28 cellular contexts compared by ENCODE assay signal in the genomic region with DNA sequence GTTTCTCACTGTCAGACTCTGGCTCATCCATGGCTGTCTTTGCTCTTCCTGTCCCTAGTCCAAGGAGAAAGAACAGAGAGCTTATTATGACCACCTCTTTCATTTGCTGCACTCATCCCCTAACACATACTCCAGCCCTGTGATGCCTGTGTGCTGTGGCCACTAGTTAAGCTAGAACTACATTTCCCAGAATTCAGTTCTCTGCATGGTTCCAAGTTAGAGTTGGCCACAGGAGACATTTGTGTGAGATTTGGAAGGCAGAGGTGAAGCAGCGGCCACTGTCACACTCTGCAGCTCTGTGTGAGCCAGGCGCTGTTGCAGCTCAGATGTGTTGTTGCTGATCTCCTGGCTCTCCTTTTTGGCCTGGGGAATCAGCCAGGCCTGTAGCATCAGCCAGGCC.
A peak's percentile ranks its signal among the peaks of the same experiment; 100 is the strongest.
DNase-seq lines count a peak whose midpoint lies in the region; ATAC-seq and TF ChIP-seq lines count a peak whose summit lies in the region.
"Had no signal": no experiment of that assay in that cellular context is flagged by ENCODE, and none has a peak within 500 bp of the region (broad histone marks: within the 10 kb centered on the region; RNA-seq: fewer than 3 reads in every experiment).

No MANE protein-coding gene starts in this region.

- H3F3A ChIP-seq in GM23338 (replicated peaks; ENCODE audit: low read depth) = no peaks in the 10 kb centered on the region

- peaks cover 0 to 11% (median 0%) of the 10 kb centered on the region in 3 donors for H3K9me3 ChIP-seq in tibial artery
- H3K9me3 ChIP-seq: body of pancreas, left lung, pancreas, sigmoid colon had no signal

- no peak for TF ChIP-seq POLR2A in GM18505 (IDR thresholded peaks at IDR 0.05; ENCODE audit: borderline replicate concordance, extremely low read depth, insufficient read depth, insufficient read length)

- H3K4me3 Mint-ChIP-seq in GM23338 = no peak overlapping the region
- no peak overlapping the region for H3K4me3 Mint-ChIP-seq in neural crest cell
- H3K4me3 Mint-ChIP-seq: activated CD4-positive, alpha-beta T cell treated with anti-CD3 and anti-CD28 coated beads for 36 hours; CD4-positive, alpha-beta memory T cell; IgD-negative memory B cell; natural killer cell treated with Interleukin-12 subunit alpha and Interleukin-12 subunit beta and Interleukin-15 and Interleukin-18, amount 100 ng/mL, for 72 hours; stimulated activated naive CD8-positive, alpha-beta T cell treated with anti-CD3 and anti-CD28 coated beads, Interleukin-15, Interleukin-2, amounts not matched to agents 100 ng/mL and 50 ng/mL, for 24 hours had no signal

- intact Hi-C loops in dorsolateral prefrontal cortex (cut with DNase I) = no loop called here
- intact Hi-C loops in tibial artery (cut with DNase I; ENCODE audit: low total_unique reads) = no loop called here

- ATAC-seq in GM23338 (peak; percentile 60), GM18505 (IDR thresholded peaks at IDR 0.05; ENCODE audit: unreplicated experiment) (no peak), GM19463 (IDR thresholded peaks at IDR 0.05; ENCODE audit: unreplicated experiment) (no peak)
- ATAC-seq: activated CD4-positive, alpha-beta T cell treated with anti-CD3 and anti-CD28 coated beads for 36 hours; body of pancreas; left lung; natural killer cell treated with Interleukin-12 subunit alpha and Interleukin-12 subunit beta and Interleukin-15 and Interleukin-18, amount 100 ng/mL, for 72 hours; pancreas had no signal

- no peaks in the 10 kb centered on the region for H3K36me3 ChIP-seq in GM23338 (ENCODE audit: insufficient read depth)
- H3K36me3 ChIP-seq in tibial artery = no peaks in the 10 kb centered on the region
- H3K36me3 ChIP-seq: left lung, pancreas, sigmoid colon had no signal

- peaks cover 3% of the 10 kb centered on the region; the same call in 1 of the 3 replicates for H3K9me3 Mint-ChIP-seq in GM23338
- peaks cover 2% of the 10 kb centered on the region for H3K9me3 Mint-ChIP-seq in neural crest cell
- H3K9me3 Mint-ChIP-seq: natural killer cell treated with Interleukin-12 subunit alpha and Interleukin-12 subunit beta and Interleukin-15 and Interleukin-18, amount 100 ng/mL, for 72 hours; stimulated activated naive CD8-positive, alpha-beta T cell treated with anti-CD3 and anti-CD28 coated beads, Interleukin-15, Interleukin-2, amounts not matched to agents 100 ng/mL and 50 ng/mL, for 24 hours had no signal

- H3K4me1 ChIP-seq in GM23338 (ENCODE audit: insufficient read depth) = no peaks in the 10 kb centered on the region
- H3K4me1 ChIP-seq in tibial artery = no peaks in the 10 kb centered on the region
- H3K4me1 ChIP-seq: body of pancreas, left lung, pancreas, sigmoid colon had no signal

- no peak overlapping the region for H3K27ac ChIP-seq in GM23338 (ENCODE audit: low read depth)
- peak overlapping the region in 35 of 59 donors; percentile 2 to 75 (median 51) for H3K27ac ChIP-seq in dorsolateral prefrontal cortex
- H3K27ac ChIP-seq in tibial artery = no peak overlapping the region
- H3K27ac ChIP-seq: body of pancreas, left lung, pancreas, sigmoid colon had no signal

- H3K36me3 Mint-ChIP-seq in GM23338 (ENCODE audit: low read depth) (no peaks in the 10 kb centered on the region), neural crest cell (ENCODE audit: low read depth) (peaks cover 4% of the 10 kb centered on the region)
- H3K36me3 Mint-ChIP-seq: CD4-positive, alpha-beta memory T cell; IgD-negative memory B cell; natural killer cell treated with Interleukin-12 subunit alpha and Interleukin-12 subunit beta and Interleukin-15 and Interleukin-18, amount 100 ng/mL, for 72 hours had no signal

- H3K27me3 Mint-ChIP-seq in GM23338 (ENCODE audit: insufficient read depth, low read depth, poor library complexity) (no peaks in the 10 kb centered on the region), neural crest cell (ENCODE audit: low read depth) (no peaks in the 10 kb centered on the region)
- H3K27me3 Mint-ChIP-seq: activated CD4-positive, alpha-beta T cell treated with anti-CD3 and anti-CD28 coated beads for 36 hours; IgD-negative memory B cell; natural killer cell treated with Interleukin-12 subunit alpha and Interleukin-12 subunit beta and Interleukin-15 and Interleukin-18, amount 100 ng/mL, for 72 hours; stimulated activated naive CD8-positive, alpha-beta T cell treated with anti-CD3 and anti-CD28 coated beads, Interleukin-15, Interleukin-2, amounts not matched to agents 100 ng/mL and 50 ng/mL, for 24 hours had no signal

- H3K4me2 ChIP-seq in GM23338 = no peak overlapping the region

- H2AFZ ChIP-seq in GM23338 = no peak overlapping the region

- H3K4me3 ChIP-seq in GM23338 (no peak overlapping the region), dorsolateral prefrontal cortex (no peak overlapping the region), tibial artery (no peak overlapping the region)
- H3K4me3 ChIP-seq: body of pancreas, left lung, pancreas, sigmoid colon had no signal

- H3K27me3 ChIP-seq in GM23338 (ENCODE audit: insufficient read depth) (no peaks in the 10 kb centered on the region), dorsolateral prefrontal cortex (peaks cover 0 to 40% (median 5%) of the 10 kb centered on the region in 45 donors), tibial artery (no peaks in the 10 kb centered on the region)
- H3K27me3 ChIP-seq: body of pancreas, left lung, pancreas, sigmoid colon had no signal

- no peaks in the 10 kb centered on the region for H4K20me1 ChIP-seq in GM23338 (replicated peaks; ENCODE audit: insufficient read depth)

- TF ChIP-seq CTCF in GM23338 (conservative IDR thresholded peaks at IDR 0.05; ENCODE audit: low read depth in 2 of 2) = no peak
- no peak for TF ChIP-seq CTCF in dorsolateral prefrontal cortex (IDR thresholded peaks at IDR 0.05 in 54 of 56, conservative IDR thresholded peaks at IDR 0.05 in 2 of 56; ENCODE audit: low read depth in 1 of 56, partially characterized antibody in 56 of 56)
- no peak for TF ChIP-seq CTCF in neural crest cell (conservative IDR thresholded peaks at IDR 0.05)
- TF ChIP-seq CTCF in tibial artery (IDR thresholded peaks at IDR 0.05) = no peak

- H3K27ac Mint-ChIP-seq in GM23338 = no peak overlapping the region
- H3K27ac Mint-ChIP-seq in neural crest cell (ENCODE audit: unreplicated experiment) = peak overlapping the region; percentile 57
- H3K27ac Mint-ChIP-seq: activated CD4-positive, alpha-beta T cell treated with anti-CD3 and anti-CD28 coated beads for 36 hours; CD4-positive, alpha-beta memory T cell; natural killer cell treated with Interleukin-12 subunit alpha and Interleukin-12 subunit beta and Interleukin-15 and Interleukin-18, amount 100 ng/mL, for 72 hours; stimulated activated naive CD8-positive, alpha-beta T cell treated with anti-CD3 and anti-CD28 coated beads, Interleukin-15, Interleukin-2, amounts not matched to agents 100 ng/mL and 50 ng/mL, for 24 hours had no signal

- H3K9me2 ChIP-seq in GM23338 (ENCODE audit: insufficient read depth) = no peaks in the 10 kb centered on the region

- H3K4me1 Mint-ChIP-seq in GM23338 = no peaks in the 10 kb centered on the region
- peaks cover 7% of the 10 kb centered on the region for H3K4me1 Mint-ChIP-seq in neural crest cell
- H3K4me1 Mint-ChIP-seq: activated CD4-positive, alpha-beta T cell treated with anti-CD3 and anti-CD28 coated beads for 36 hours; CD4-positive, alpha-beta memory T cell; IgD-negative memory B cell had no signal

- no peaks in the 10 kb centered on the region for H3K79me2 ChIP-seq in GM23338 (replicated peaks; ENCODE audit: insufficient read depth)

- DNase-seq in DMS53 (lab: John Stamatoyannopoulos, UW) (peak; percentile 9), DMS53 treated with DMSO at 0.1 percent for 48 hours (lab: John Stamatoyannopoulos, UW; ENCODE audit: unreplicated experiment) (no peak), GM23338 (ENCODE audit: low spot score) (peak; percentile 33), dorsolateral prefrontal cortex (no peak), neural crest cell (ENCODE audit: low read depth, low spot score) (no peak), tibial artery (no peak)
- DNase-seq: 8988T; activated CD4-positive, alpha-beta T cell treated with anti-CD3 and anti-CD28 coated beads for 36 hours; activated CD8-positive, alpha-beta memory T cell treated with anti-CD3 and anti-CD28 coated beads for 24 hours; activated gamma-delta T cell; activated T-cell treated with anti-CD3 and anti-CD28 coated beads, Interleukin-2, amount 50 U/mL, for 1 hour; body of pancreas; CD4-positive, alpha-beta memory T cell; effector CD4-positive, alpha-beta T cell; left lung; NCI-H2029 treated with DMSO at 0.1 percent for 48 hours; NCI-H446; NK-92 treated with Interleukin-12 subunit alpha and Interleukin-12 subunit beta, amount 100 ng/mL, for 24 hours; pancreas; SIG-M5; sigmoid colon; stimulated activated CD4-positive, alpha-beta T cell treated with anti-CD3 and anti-CD28 coated beads, Interleukin-15, amount 100 ng/mL, for 24 hours; T-helper 1 cell had no signal

TF ChIP-seq in GM23338, 12 proteins besides CTCF, POLR2A, EP300 and RAD21:
- TF ChIP-seq ZNF114 (CRISPR knock-in tag; IDR thresholded peaks at IDR 0.05) (no peak), EZH2 (IDR thresholded peaks at IDR 0.05; ENCODE audit: low read depth, unreplicated experiment) (no peak), STAT1 (IDR thresholded peaks at IDR 0.05; ENCODE audit: unreplicated experiment) (no peak)
- TF ChIP-seq, protein P1, sequence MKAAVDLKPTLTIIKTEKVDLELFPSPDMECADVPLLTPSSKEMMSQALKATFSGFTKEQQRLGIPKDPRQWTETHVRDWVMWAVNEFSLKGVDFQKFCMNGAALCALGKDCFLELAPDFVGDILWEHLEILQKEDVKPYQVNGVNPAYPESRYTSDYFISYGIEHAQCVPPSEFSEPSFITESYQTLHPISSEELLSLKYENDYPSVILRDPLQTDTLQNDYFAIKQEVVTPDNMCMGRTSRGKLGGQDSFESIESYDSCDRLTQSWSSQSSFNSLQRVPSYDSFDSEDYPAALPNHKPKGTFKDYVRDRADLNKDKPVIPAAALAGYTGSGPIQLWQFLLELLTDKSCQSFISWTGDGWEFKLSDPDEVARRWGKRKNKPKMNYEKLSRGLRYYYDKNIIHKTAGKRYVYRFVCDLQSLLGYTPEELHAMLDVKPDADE (IDR thresholded peaks at IDR 0.05) = no peak

Comparison
In these comparisons a context has a peak if more than half of its experiments do, and no peak if none do; other contexts are left out.
1. DNase-seq: peak in DMS53 (single experiment) and GM23338 (single experiment); none in DMS53 treated with DMSO at 0.1 percent for 48 hours (single experiment), dorsolateral prefrontal cortex (0 of 10), neural crest cell (single experiment) and tibial artery (0 of 2).
2. H3K27ac ChIP-seq: peak in dorsolateral prefrontal cortex (35 of 59); none in GM23338 (single experiment) and tibial artery (0 of 2).